In genomic region chr11:3089236-3090061, GRCh38 we compare ENCODE assay signal across 17 cellular contexts.
"Had no signal": no experiment of that assay in that cellular context is flagged by ENCODE, and none has a peak within 500 bp of the region (broad histone marks: within the 10 kb centered on the region; RNA-seq: fewer than 3 reads in every experiment).

No MANE protein-coding gene starts in this region.

- H3K27me3 Mint-ChIP-seq: activated naive CD8-positive, alpha-beta T cell; T-helper 17 cell; type B pancreatic cell had no signal

- H3K4me1 ChIP-seq: testis had no signal

- H3K4me3 Mint-ChIP-seq: activated naive CD8-positive, alpha-beta T cell; nephron progenitor cell; stimulated activated effector memory CD8-positive, alpha-beta T cell treated with anti-CD3 and anti-CD28 coated beads, Interleukin-12 subunit alpha, Interleukin-12 subunit beta, amount 100 ng/mL, for 72 hours; T-helper 17 cell; type B pancreatic cell had no signal

- ATAC-seq: esophagus mucosa; heart right ventricle; right cardiac atrium; stimulated activated effector memory CD8-positive, alpha-beta T cell treated with anti-CD3 and anti-CD28 coated beads, Interleukin-12 subunit alpha, Interleukin-12 subunit beta, amount 100 ng/mL, for 72 hours; T-helper 17 cell had no signal

- H3K27me3 ChIP-seq: heart right ventricle, stomach, testis had no signal

- H3K27ac ChIP-seq: heart right ventricle, stomach, testis, VCaP had no signal

- DNase-seq: activated CD4-positive, CD25-positive, alpha-beta regulatory T cell treated with anti-CD3 and anti-CD28 coated beads, Interleukin-2, amount 50 U/mL, for 72 hours; cerebellar nuclear complex; effector CD4-positive, alpha-beta T cell; heart right ventricle; nephron progenitor cell; small intestine; stimulated activated CD4-positive, alpha-beta T cell treated with anti-CD3 and anti-CD28 coated beads, Interleukin-4, amount 100 ng/mL, for 24 hours; stomach; T-helper 17 cell; testis had no signal

- H3K4me3 ChIP-seq: heart right ventricle, stomach, testis had no signal

- H3K9me3 ChIP-seq: heart right ventricle, stomach, testis had no signal

- H3K36me3 Mint-ChIP-seq: activated naive CD8-positive, alpha-beta T cell; type B pancreatic cell had no signal

- H3K9me3 Mint-ChIP-seq: nephron progenitor cell; stimulated activated effector memory CD8-positive, alpha-beta T cell treated with anti-CD3 and anti-CD28 coated beads, Interleukin-12 subunit alpha, Interleukin-12 subunit beta, amount 100 ng/mL, for 72 hours; type B pancreatic cell had no signal

- H3K27ac Mint-ChIP-seq: activated naive CD8-positive, alpha-beta T cell; nephron progenitor cell; progenitor cell of endocrine pancreas; stimulated activated effector memory CD8-positive, alpha-beta T cell treated with anti-CD3 and anti-CD28 coated beads, Interleukin-12 subunit alpha, Interleukin-12 subunit beta, amount 100 ng/mL, for 72 hours; T-helper 17 cell; type B pancreatic cell had no signal
